Comparison of ENCODE assay signal across 1 cellular context in the genomic region with DNA sequence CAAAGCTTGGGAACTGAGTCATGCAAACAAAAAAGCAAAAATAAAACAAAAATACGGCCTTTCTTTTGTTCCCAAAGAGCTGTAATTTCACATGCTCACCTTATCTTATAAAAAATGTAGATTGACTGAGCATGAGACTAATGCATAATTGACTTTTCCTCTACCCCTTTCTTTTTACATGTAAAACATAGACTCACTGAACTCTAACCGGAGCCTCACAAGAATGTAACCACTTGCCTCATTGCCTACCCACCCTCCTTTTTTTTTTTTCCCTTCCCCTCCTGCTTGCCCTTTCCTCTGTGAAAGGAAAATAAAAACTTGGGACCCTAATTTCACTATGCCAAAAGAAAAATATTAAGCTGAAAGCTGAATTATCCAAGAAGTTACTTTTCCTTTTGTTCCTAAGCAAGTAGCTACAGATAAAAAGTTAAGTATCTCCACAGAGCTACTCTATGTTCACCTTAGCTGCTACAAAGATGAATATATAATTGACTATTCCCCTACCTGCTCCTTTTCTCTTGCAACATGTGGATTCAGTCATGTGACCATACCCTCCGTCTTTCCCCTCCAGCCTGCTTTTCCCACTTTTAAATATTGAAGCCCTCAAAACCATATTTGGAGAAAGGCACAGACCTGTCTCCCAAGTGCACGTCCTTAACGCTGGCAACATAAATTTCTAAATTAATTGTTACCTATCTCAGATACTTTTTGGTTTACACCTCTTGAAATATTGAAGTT.
TF ChIP-seq lines count a peak whose summit lies in the region.

No MANE protein-coding gene starts in this region.

TF ChIP-seq in IMR-90, 13 proteins besides CTCF, POLR2A, EP300 and RAD21:
- TF ChIP-seq MAZ (IDR thresholded peaks at IDR 0.05; ENCODE audit: borderline replicate concordance, low read depth, low read length) (no peak), CHD1 (IDR thresholded peaks at IDR 0.05; ENCODE audit: low read depth, low read length) (no peak), RFX5 (IDR thresholded peaks at IDR 0.05; ENCODE audit: low read depth, low read length) (no peak), BHLHE40 (IDR thresholded peaks at IDR 0.05; ENCODE audit: low read depth, low read length) (no peak), CEBPB (IDR thresholded peaks at IDR 0.05; ENCODE audit: low read depth, low read length) (no peak), MXI1 (IDR thresholded peaks at IDR 0.05; ENCODE audit: borderline replicate concordance, low read depth, low read length) (no peak), SMC3 (IDR thresholded peaks at IDR 0.05; ENCODE audit: low read depth, low read length) (no peak), MAFK (IDR thresholded peaks at IDR 0.05; ENCODE audit: low read depth, low read length) (no peak), RCOR1 (IDR thresholded peaks at IDR 0.05; ENCODE audit: insufficient replicate concordance, low read length) (no peak), NFE2L2 (IDR thresholded peaks at IDR 0.05; ENCODE audit: low read depth, low read length) (no peak)
- TF ChIP-seq, protein P1, sequence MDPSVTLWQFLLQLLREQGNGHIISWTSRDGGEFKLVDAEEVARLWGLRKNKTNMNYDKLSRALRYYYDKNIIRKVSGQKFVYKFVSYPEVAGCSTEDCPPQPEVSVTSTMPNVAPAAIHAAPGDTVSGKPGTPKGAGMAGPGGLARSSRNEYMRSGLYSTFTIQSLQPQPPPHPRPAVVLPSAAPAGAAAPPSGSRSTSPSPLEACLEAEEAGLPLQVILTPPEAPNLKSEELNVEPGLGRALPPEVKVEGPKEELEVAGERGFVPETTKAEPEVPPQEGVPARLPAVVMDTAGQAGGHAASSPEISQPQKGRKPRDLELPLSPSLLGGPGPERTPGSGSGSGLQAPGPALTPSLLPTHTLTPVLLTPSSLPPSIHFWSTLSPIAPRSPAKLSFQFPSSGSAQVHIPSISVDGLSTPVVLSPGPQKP (IDR thresholded peaks at IDR 0.05; ENCODE audit: borderline replicate concordance, low read depth, low read length), result no peak
- TF ChIP-seq, protein P2, sequence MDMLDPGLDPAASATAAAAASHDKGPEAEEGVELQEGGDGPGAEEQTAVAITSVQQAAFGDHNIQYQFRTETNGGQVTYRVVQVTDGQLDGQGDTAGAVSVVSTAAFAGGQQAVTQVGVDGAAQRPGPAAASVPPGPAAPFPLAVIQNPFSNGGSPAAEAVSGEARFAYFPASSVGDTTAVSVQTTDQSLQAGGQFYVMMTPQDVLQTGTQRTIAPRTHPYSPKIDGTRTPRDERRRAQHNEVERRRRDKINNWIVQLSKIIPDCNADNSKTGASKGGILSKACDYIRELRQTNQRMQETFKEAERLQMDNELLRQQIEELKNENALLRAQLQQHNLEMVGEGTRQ (IDR thresholded peaks at IDR 0.05; ENCODE audit: low read depth, low read length), result no peak
